1 cellular context compared by ENCODE assay signal in genomic region chr12:14995583-14996425, GRCh38.
TF ChIP-seq lines count a peak whose summit lies in the region.

No MANE protein-coding gene starts in this region.

TF ChIP-seq in HepG2, 621 proteins besides CTCF, POLR2A, EP300 and RAD21:
- TF ChIP-seq ZNF362 (CRISPR knock-in tag; IDR thresholded peaks at IDR 0.05; ENCODE audit: borderline replicate concordance) (peak; percentile 83; the same call in 1 of the 2 replicates), HNRNPH1 (optimal IDR thresholded peaks at IDR 0.05; ENCODE audit: low read depth, low read length) (no peak), ZBTB43 (CRISPR knock-in tag; conservative IDR thresholded peaks at IDR 0.05) (no peak), HDAC1 (CRISPR knock-in tag; IDR thresholded peaks at IDR 0.05) (no peak), PLRG1 (conservative IDR thresholded peaks at IDR 0.05) (no peak), STAG1 (CRISPR knock-in tag; IDR thresholded peaks at IDR 0.05) (peak; percentile 77), SMC3 (IDR thresholded peaks at IDR 0.05; ENCODE audit: low read length) (peak; percentile 80; the same call in 1 of the 2 replicates), ZNF784 (CRISPR knock-in tag; IDR thresholded peaks at IDR 0.05; ENCODE audit: borderline replicate concordance) (no peak), ARID4A (CRISPR knock-in tag; IDR thresholded peaks at IDR 0.05; ENCODE audit: borderline replicate concordance) (no peak), KAT7 (CRISPR knock-in tag; IDR thresholded peaks at IDR 0.05; ENCODE audit: borderline replicate concordance) (no peak), AKNA (CRISPR knock-in tag; IDR thresholded peaks at IDR 0.05; ENCODE audit: borderline replicate concordance) (no peak)
